Comparison of ENCODE assay signal across 15 cellular contexts in the genomic region with DNA sequence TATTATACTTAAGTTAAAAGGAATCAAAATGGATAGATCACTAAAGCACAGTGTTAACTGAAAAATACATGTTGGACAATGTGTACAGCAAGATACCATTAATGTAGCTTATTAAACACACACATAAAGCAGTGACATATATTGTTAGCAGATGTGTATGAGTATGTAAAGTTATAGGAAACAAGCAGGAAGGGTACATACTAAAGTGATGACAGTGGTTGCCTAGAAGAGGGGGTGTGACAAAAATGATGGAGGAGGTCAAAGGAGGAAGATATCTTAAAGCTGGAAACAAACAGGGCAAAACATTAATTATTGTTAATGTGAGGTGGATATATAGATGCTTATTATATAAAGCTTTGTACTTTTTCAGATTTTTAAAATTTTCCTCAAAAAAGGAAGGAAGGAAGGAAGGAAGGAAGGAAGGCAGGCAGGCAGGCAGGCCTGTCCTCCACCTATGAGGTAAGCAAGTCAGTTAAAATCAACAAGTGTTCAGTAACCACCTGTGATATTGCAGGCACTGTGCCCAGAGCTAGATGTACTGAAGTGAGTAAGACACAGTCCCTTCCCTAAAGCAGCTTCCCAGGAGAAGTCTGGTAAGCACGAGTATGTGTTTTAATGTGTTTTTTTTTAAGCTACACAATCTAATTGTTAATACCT.
A peak's percentile ranks its signal among the peaks of the same experiment; 100 is the strongest.
DNase-seq lines count a peak whose midpoint lies in the region; ATAC-seq and TF ChIP-seq lines count a peak whose summit lies in the region.
"Had no signal": no experiment of that assay in that cellular context is flagged by ENCODE, and none has a peak within 500 bp of the region (broad histone marks: within the 10 kb centered on the region; RNA-seq: fewer than 3 reads in every experiment).

No MANE protein-coding gene starts in this region.

- POLR2A ChIA-PET in HEK293T (lab: Yijun Ruan, JAX) = no interaction called here

- in situ Hi-C loops in astrocyte of the cerebellum (cut with HindIII; ENCODE audit: low sequenced_read_pairs) = no loop called here

- ATAC-seq in left colon = peak; percentile 88
- no peak for ATAC-seq in esophagus mucosa
- ATAC-seq in GM18873 (IDR thresholded peaks at IDR 0.05; ENCODE audit: low FRiP score, unreplicated experiment) = no peak
- ATAC-seq: natural killer cell, sciatic nerve had no signal

- no peak for TF ChIP-seq CTCF in astrocyte of the cerebellum (IDR thresholded peaks at IDR 0.05; ENCODE audit: low read depth, low read length, missing control alignments)

- H3K4me3 ChIP-seq in astrocyte of the cerebellum (ENCODE audit: low read depth, low read length) = no peak overlapping the region

- CTCF ChIA-PET in HEK293T (lab: Yijun Ruan, JAX) = no interaction called here

- DNase-seq in DMS53 (lab: John Stamatoyannopoulos, UW) (peak; percentile 87), LHCN-M2 (ENCODE audit: low read depth) (peak; percentile 58), astrocyte of the cerebellum (ENCODE audit: low read depth) (peak; percentile 36), left colon (peak; percentile 47 to 56), HEK293T (ENCODE audit: extremely low spot score) (no peak), activated T-cell treated with anti-CD3 and anti-CD28 coated beads for 4 hours (no peak)
- DNase-seq: activated CD4-positive, alpha-beta memory T cell treated with anti-CD3 and anti-CD28 coated beads, Interleukin-2, amount 10 ng/mL, durations not matched to agents 7 days and 5 days; activated gamma-delta T cell treated with Interleukin-2 at 50 U/mL for 16 hours; C1 segment of cervical spinal cord; Karpas-422; natural killer cell; NCI-H446 had no signal

- intact Hi-C loops in left colon (cut with DNase I, micrococcal nuclease) = no loop called here

TF ChIP-seq in HEK293T, 16 proteins besides CTCF, POLR2A, EP300 and RAD21:
- TF ChIP-seq ZNF384 (IDR thresholded peaks at IDR 0.05) (no peak), TARDBP (IDR thresholded peaks at IDR 0.05) (no peak), SP1 (IDR thresholded peaks at IDR 0.05) (no peak), CTBP1 (IDR thresholded peaks at IDR 0.05; ENCODE audit: borderline replicate concordance) (no peak), ARNT (IDR thresholded peaks at IDR 0.05) (no peak), FOXK2 (IDR thresholded peaks at IDR 0.05) (no peak), SUZ12 (IDR thresholded peaks at IDR 0.05) (no peak), NFRKB (IDR thresholded peaks at IDR 0.05) (no peak), BHLHE40 (IDR thresholded peaks at IDR 0.05; ENCODE audit: borderline replicate concordance) (no peak), FOXM1 (IDR thresholded peaks at IDR 0.05; ENCODE audit: borderline replicate concordance) (no peak), LEF1 (IDR thresholded peaks at IDR 0.05; ENCODE audit: borderline replicate concordance) (no peak), HDGF (IDR thresholded peaks at IDR 0.05; ENCODE audit: borderline replicate concordance) (no peak), FOXA1 (IDR thresholded peaks at IDR 0.05) (no peak), ELF4 (IDR thresholded peaks at IDR 0.05) (no peak), L3MBTL2 (conservative IDR thresholded peaks at IDR 0.05) (no peak)
- TF ChIP-seq, protein P1, sequence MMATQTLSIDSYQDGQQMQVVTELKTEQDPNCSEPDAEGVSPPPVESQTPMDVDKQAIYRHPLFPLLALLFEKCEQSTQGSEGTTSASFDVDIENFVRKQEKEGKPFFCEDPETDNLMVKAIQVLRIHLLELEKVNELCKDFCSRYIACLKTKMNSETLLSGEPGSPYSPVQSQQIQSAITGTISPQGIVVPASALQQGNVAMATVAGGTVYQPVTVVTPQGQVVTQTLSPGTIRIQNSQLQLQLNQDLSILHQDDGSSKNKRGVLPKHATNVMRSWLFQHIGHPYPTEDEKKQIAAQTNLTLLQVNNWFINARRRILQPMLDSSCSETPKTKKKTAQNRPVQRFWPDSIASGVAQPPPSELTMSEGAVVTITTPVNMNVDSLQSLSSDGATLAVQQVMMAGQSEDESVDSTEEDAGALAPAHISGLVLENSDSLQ (IDR thresholded peaks at IDR 0.05) = no peak

Comparison
In these comparisons a context has a peak if more than half of its experiments do, and no peak if none do; other contexts are left out.
1. DNase-seq: peak in DMS53 (single experiment), LHCN-M2 (single experiment), astrocyte of the cerebellum (single experiment) and left colon (2 of 2); none in HEK293T (single experiment) and activated T-cell treated with anti-CD3 and anti-CD28 coated beads for 4 hours (single experiment).